Comparison of ENCODE assay signal across 2 cellular contexts in the genomic region with DNA sequence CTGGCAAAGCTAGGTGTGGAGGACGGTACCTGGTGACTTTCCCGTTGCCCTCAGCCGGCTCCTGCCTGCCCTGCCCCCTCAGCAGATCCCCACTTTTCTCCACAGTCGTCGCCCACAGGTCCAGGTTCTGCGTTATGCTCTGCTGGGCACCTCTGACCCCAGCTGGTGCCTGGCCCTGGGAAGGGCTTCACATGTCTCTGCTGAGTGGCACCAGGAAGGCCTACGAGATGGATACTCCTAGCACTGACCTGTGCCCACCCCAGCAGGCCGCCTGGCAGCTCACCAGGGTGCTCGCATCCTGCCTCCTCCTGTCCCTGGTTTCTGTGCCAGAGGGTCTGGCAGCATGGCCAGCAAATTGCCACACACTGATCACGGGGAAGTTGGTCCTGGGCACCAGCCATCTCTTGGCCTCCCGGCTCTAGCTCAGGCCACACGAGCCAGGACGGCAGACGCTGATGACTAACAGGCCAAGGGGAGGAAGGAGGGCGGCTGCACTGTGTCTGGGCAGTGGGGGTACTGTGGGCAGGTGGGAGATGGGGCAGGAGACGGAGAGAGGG.
A peak's percentile ranks its signal among the peaks of the same experiment; 100 is the strongest.
TF ChIP-seq lines count a peak whose summit lies in the region.

No MANE protein-coding gene starts in this region.

TF ChIP-seq in SK-N-SH treated with all-trans-retinoic acid at 6 μM for 48 hours, 23 proteins besides CTCF, POLR2A, EP300 and RAD21 (continued from another document):
- peak; percentile 38; the same call in 1 of the 2 replicates for TF ChIP-seq ZFP3 (CRISPR knock-in tag; IDR thresholded peaks at IDR 0.05)

TF ChIP-seq in endothelial cell of umbilical vein, 7 proteins besides CTCF, POLR2A, EP300 and RAD21 (continued from another document):
- no peak for TF ChIP-seq EZH2 (IDR thresholded peaks at IDR 0.05; ENCODE audit: borderline replicate concordance, low read depth, low read length, severe bottlenecking)
- TF ChIP-seq JUN (IDR thresholded peaks at IDR 0.05; ENCODE audit: borderline replicate concordance, insufficient read depth, insufficient read length, low read depth), result no peak
- no peak for TF ChIP-seq FOS (IDR thresholded peaks at IDR 0.05; ENCODE audit: borderline replicate concordance, insufficient read depth, low read length)
